11 cellular contexts compared by ENCODE assay signal in genomic region chr9:99445377-99445891, GRCh38.
DNase-seq lines count a peak whose midpoint lies in the region; ATAC-seq and TF ChIP-seq lines count a peak whose summit lies in the region.
"Had no signal": no experiment of that assay in that cellular context is flagged by ENCODE, and none has a peak within 500 bp of the region (broad histone marks: within the 10 kb centered on the region; RNA-seq: fewer than 3 reads in every experiment).

No MANE protein-coding gene starts in this region.

- peak; percentile 4 to 32 for DNase-seq in SHP77 (lab: John Stamatoyannopoulos, UW)
- no peak for DNase-seq in SHP77 treated with DMSO at 0.1 percent for 48 hours (lab: John Stamatoyannopoulos, UW)
- DNase-seq in cardiac fibroblast (ENCODE audit: low read depth in 2 of 2) = peak; percentile 85 to 91
- DNase-seq in islet precursor cell = peak; percentile 91
- peak; percentile 66 to 83 for DNase-seq in aorta
- no peak for DNase-seq in activated T-cell treated with anti-CD3 and anti-CD28 coated beads, Interleukin-2, amount 50 U/mL, for 48 hours
- DNase-seq: NCI-H524 treated with DMSO at 0.1 percent for 48 hours had no signal

- H3K4me1 ChIP-seq in aorta (ENCODE audit: control insufficient read depth in 1 of 2, insufficient read depth in 2 of 2, low read length in 2 of 2) = peaks cover 0 to 4% of the 10 kb centered on the region in 2 donors

- WGBS in aorta, 2 donors = 17 to 29% methylated on average over 4 of the region's 4 CpGs

- no peaks in the 10 kb centered on the region for H3K9me3 ChIP-seq in aorta (ENCODE audit: control insufficient read depth, low read length)

- no peak overlapping the region for H3K4me3 ChIP-seq in cardiac fibroblast (replicated peaks in 1 of 2; ENCODE audit: low read depth in 2 of 2, low read length in 2 of 2)
- H3K4me3 ChIP-seq in aorta (ENCODE audit: low read length in 2 of 2) = no peak overlapping the region

- no peak for TF ChIP-seq CTCF in cardiac fibroblast (IDR thresholded peaks at IDR 0.05; ENCODE audit: low read depth, low read length)

- no peak overlapping the region for H3K27ac ChIP-seq in aorta (ENCODE audit: low read depth in 1 of 2, low read length in 2 of 2)
- H3K27ac ChIP-seq: 22Rv1 had no signal

- intact Hi-C loops in aorta (cut with DNase I) = no loop called here

- ATAC-seq in aorta (ENCODE audit: low FRiP score) (peak; percentile 74), GM21717 (IDR thresholded peaks at IDR 0.05; ENCODE audit: unreplicated experiment) (no peak), GM21526 (IDR thresholded peaks at IDR 0.05; ENCODE audit: low FRiP score, unreplicated experiment) (no peak)
- ATAC-seq: WTC11 had no signal

- no peaks in the 10 kb centered on the region for H3K27me3 ChIP-seq in aorta (ENCODE audit: control insufficient read depth in 1 of 2, insufficient read depth in 2 of 2, low read length in 1 of 2)

- H3K36me3 ChIP-seq in aorta (ENCODE audit: control insufficient read depth in 1 of 2, insufficient read depth in 2 of 2, low read length in 1 of 2) = no peaks in the 10 kb centered on the region

Comparison
In these comparisons a context has a peak if more than half of its experiments do, and no peak if none do; other contexts are left out.
1. DNase-seq: peak in SHP77 (2 of 2), cardiac fibroblast (2 of 2), islet precursor cell (single experiment) and aorta (2 of 2); none in SHP77 treated with DMSO at 0.1 percent for 48 hours (single experiment) and activated T-cell treated with anti-CD3 and anti-CD28 coated beads, Interleukin-2, amount 50 U/mL, for 48 hours (0 of 2).